In genomic region chr5:54655761-54656160, GRCh38 we compare ENCODE assay signal across 19 cellular contexts.
A peak's percentile ranks its signal among the peaks of the same experiment; 100 is the strongest.
DNase-seq lines count a peak whose midpoint lies in the region; ATAC-seq and TF ChIP-seq lines count a peak whose summit lies in the region.
"Had no signal": no experiment of that assay in that cellular context is flagged by ENCODE, and none has a peak within 500 bp of the region (broad histone marks: within the 10 kb centered on the region; RNA-seq: fewer than 3 reads in every experiment).

No MANE protein-coding gene starts in this region.

- no peak for TF ChIP-seq EP300 in sigmoid colon (IDR thresholded peaks at IDR 0.05)

- H3K4me1 ChIP-seq in sigmoid colon: peaks cover 0 to 55% (median 42%) of the 10 kb centered on the region in 4 donors
- H3K4me1 ChIP-seq in uterus: no peaks in the 10 kb centered on the region
- H3K4me1 ChIP-seq: Caco-2 had no signal

- 82 to 91% methylated on average over 2 of the region's 2 CpGs for WGBS in sigmoid colon, 2 donors

- peak overlapping the region; percentile 49 for H3K4me3 Mint-ChIP-seq in natural killer cell treated with Interleukin-12 subunit alpha and Interleukin-12 subunit beta and Interleukin-15 and Interleukin-18, amount 100 ng/mL, for 72 hours
- H3K4me3 Mint-ChIP-seq in natural killer cell: no peak overlapping the region
- H3K4me3 Mint-ChIP-seq: CD4-positive, CD25-positive, alpha-beta regulatory T cell had no signal

- TF ChIP-seq POLR2A in sigmoid colon (IDR thresholded peaks at IDR 0.05): no peak
- TF ChIP-seq POLR2A in uterus (IDR thresholded peaks at IDR 0.05): no peak

- H3K27ac ChIP-seq in sigmoid colon: peak overlapping the region in 3 of 4 donors; percentile 39 to 68 (median 68)
- peak overlapping the region; percentile 33 to 38 for H3K27ac ChIP-seq in uterus
- H3K27ac ChIP-seq: KMS-11 had no signal

- H3K27me3 ChIP-seq in sigmoid colon: no peaks in the 10 kb centered on the region
- H3K27me3 ChIP-seq in uterus: no peaks in the 10 kb centered on the region

- in situ Hi-C loops in astrocyte of the spinal cord (cut with HindIII; ENCODE audit: low sequenced_read_pairs): no loop called here

- H3K4me1 Mint-ChIP-seq in natural killer cell treated with Interleukin-12 subunit alpha and Interleukin-12 subunit beta and Interleukin-15 and Interleukin-18, amount 100 ng/mL, for 72 hours (ENCODE audit: low read depth in 2 of 2): peaks cover 39 to 42% of the 10 kb centered on the region in 2 donors
- peaks cover 35 to 36% of the 10 kb centered on the region in 2 donors for H3K4me1 Mint-ChIP-seq in natural killer cell

- intact Hi-C loops in natural killer cell (cut with micrococcal nuclease) (no loop called here), sigmoid colon (cut with DNase I) (no loop called here), uterus (cut with DNase I; ENCODE audit: low total_unique reads) (no loop called here)

- no peaks in the 10 kb centered on the region for H3K27me3 Mint-ChIP-seq in natural killer cell treated with Interleukin-12 subunit alpha and Interleukin-12 subunit beta and Interleukin-15 and Interleukin-18, amount 100 ng/mL, for 72 hours
- no peaks in the 10 kb centered on the region for H3K27me3 Mint-ChIP-seq in natural killer cell (ENCODE audit: low read depth in 2 of 2)

- H3K36me3 ChIP-seq in sigmoid colon: no peaks in the 10 kb centered on the region
- no peaks in the 10 kb centered on the region for H3K36me3 ChIP-seq in uterus

- no peak for TF ChIP-seq CTCF in natural killer cell (IDR thresholded peaks at IDR 0.05)
- TF ChIP-seq CTCF in astrocyte of the spinal cord (IDR thresholded peaks at IDR 0.05; ENCODE audit: low read depth, low read length): no peak
- no peak for TF ChIP-seq CTCF in sigmoid colon (IDR thresholded peaks at IDR 0.05)
- TF ChIP-seq CTCF in uterus (IDR thresholded peaks at IDR 0.05): no peak

- no peak for ATAC-seq in natural killer cell treated with Interleukin-12 subunit alpha and Interleukin-12 subunit beta and Interleukin-15 and Interleukin-18, amount 100 ng/mL, for 72 hours
- no peak for ATAC-seq in natural killer cell

- no peak for DNase-seq in natural killer cell treated with Interleukin-12 subunit alpha and Interleukin-12 subunit beta and Interleukin-15 and Interleukin-18, amount 100 ng/mL, for 72 hours (ENCODE audit: low spot score)
- no peak for DNase-seq in natural killer cell
- DNase-seq in astrocyte of the spinal cord (ENCODE audit: low read depth, low spot score): peak; percentile 75
- DNase-seq in sigmoid colon: no peak
- no peak for DNase-seq in uterus
- no peak for DNase-seq in AG08396 (ENCODE audit: low spot score)
- DNase-seq in stimulated activated CD4-positive, alpha-beta T cell treated with anti-CD3 and anti-CD28 coated beads, Interleukin-2, amount 100 ng/mL, for 48 hours: no peak
- no peak for DNase-seq in NCI-H1105 (lab: John Stamatoyannopoulos, UW)
- DNase-seq: ACHN; Caco-2; CD4-positive, CD25-positive, alpha-beta regulatory T cell; DMS153; GOT3; NCI-H1092; NCI-H2107; NCI-H345; NCI-H526; SHP77 treated with DMSO at 0.1 percent for 48 hours had no signal

- H3K4me3 ChIP-seq in astrocyte of the spinal cord (ENCODE audit: low read depth, low read length): no peak overlapping the region
- H3K4me3 ChIP-seq in sigmoid colon: no peak overlapping the region
- H3K4me3 ChIP-seq in uterus: no peak overlapping the region

- H3K36me3 Mint-ChIP-seq in natural killer cell treated with Interleukin-12 subunit alpha and Interleukin-12 subunit beta and Interleukin-15 and Interleukin-18, amount 100 ng/mL, for 72 hours: no peaks in the 10 kb centered on the region
- no peaks in the 10 kb centered on the region for H3K36me3 Mint-ChIP-seq in natural killer cell
- H3K36me3 Mint-ChIP-seq: CD4-positive, CD25-positive, alpha-beta regulatory T cell had no signal

- H3K9me3 Mint-ChIP-seq in natural killer cell treated with Interleukin-12 subunit alpha and Interleukin-12 subunit beta and Interleukin-15 and Interleukin-18, amount 100 ng/mL, for 72 hours: no peaks in the 10 kb centered on the region
- no peaks in the 10 kb centered on the region for H3K9me3 Mint-ChIP-seq in natural killer cell

- peak overlapping the region; percentile 78 to 89 for H3K27ac Mint-ChIP-seq in natural killer cell treated with Interleukin-12 subunit alpha and Interleukin-12 subunit beta and Interleukin-15 and Interleukin-18, amount 100 ng/mL, for 72 hours
- H3K27ac Mint-ChIP-seq in natural killer cell: no peak overlapping the region

- no peaks in the 10 kb centered on the region for H3K9me3 ChIP-seq in sigmoid colon
- no peaks in the 10 kb centered on the region for H3K9me3 ChIP-seq in uterus
- H3K9me3 ChIP-seq: Caco-2 had no signal

Comparison
In these comparisons a context has a peak if more than half of its experiments do, and no peak if none do; other contexts are left out.
1. H3K27ac Mint-ChIP-seq: peak in natural killer cell treated with Interleukin-12 subunit alpha and Interleukin-12 subunit beta and Interleukin-15 and Interleukin-18, amount 100 ng/mL, for 72 hours (2 of 2); none in natural killer cell (0 of 2).